Comparison of ENCODE assay signal across 8 cellular contexts in genomic region chr17:15436399-15437369, GRCh38. TPM values are rescaled to one million over a fixed set of nuclear protein-coding genes. Genes with fewer than 3 reads are reported as not detected.
DNase-seq lines count a peak whose midpoint lies in the region; ATAC-seq and TF ChIP-seq lines count a peak whose summit lies in the region.

No MANE protein-coding gene starts in this region.

- ATAC-seq in GM21381 (IDR thresholded peaks at IDR 0.05; ENCODE audit: unreplicated experiment) (no peak), GM19452 (IDR thresholded peaks at IDR 0.05; ENCODE audit: unreplicated experiment) (no peak)

- H3K27me3 ChIP-seq in esophagus (ENCODE audit: control insufficient read depth in 1 of 2, insufficient read depth in 2 of 2, low read length in 2 of 2), result no peaks in the 10 kb centered on the region

- DNase-seq in DMS53 treated with DMSO at 0.1 percent for 48 hours (lab: John Stamatoyannopoulos, UW; ENCODE audit: unreplicated experiment) (peak; percentile 0), Kasumi-1 (lab: John Stamatoyannopoulos, UW) (peak; percentile 34 to 55), UCSD-AML1 (lab: John Stamatoyannopoulos, UW; ENCODE audit: unreplicated experiment) (peak; percentile 40), mucosa of gallbladder (ENCODE audit: low spot score) (peak; percentile 25), GM20000 (ENCODE audit: low spot score) (no peak)

- no peak for TF ChIP-seq CTCF in GM20000 (IDR thresholded peaks at IDR 0.05; ENCODE audit: extremely low read depth, missing control alignments)

- peaks cover 0 to 3% of the 10 kb centered on the region in 2 donors for H3K36me3 ChIP-seq in esophagus (ENCODE audit: control insufficient read depth in 2 of 2, insufficient read depth in 2 of 2, low read length in 1 of 2)

- WGBS in esophagus, 2 donors, result 57 to 58% methylated on average over 3 of the region's 3 CpGs

- peak overlapping the region; percentile 25 to 29 for H3K27ac ChIP-seq in esophagus (ENCODE audit: low read depth in 2 of 2, low read length in 1 of 2)

- H3K4me1 ChIP-seq in esophagus (ENCODE audit: control insufficient read depth in 2 of 2, insufficient read depth in 2 of 2, low read length in 1 of 2), result peaks cover 0 to 7% of the 10 kb centered on the region in 2 donors

- no peak overlapping the region for H3K4me3 ChIP-seq in esophagus (ENCODE audit: low read depth in 1 of 2, low read length in 2 of 2)

- no peaks in the 10 kb centered on the region for H3K9me3 ChIP-seq in esophagus (ENCODE audit: control insufficient read depth in 2 of 2, insufficient read depth in 1 of 2, low read depth in 1 of 2, low read length in 1 of 2)

RNA-seq across cellular contexts. Expression of gene CDRT4, which starts 30.7 kb away (rescaled TPM):
- 10 to 100 TPM in 1 of 2 donors, 1 to 10 TPM in 1; 2.8 to 11.3 TPM for polyA plus RNA-seq in esophagus
- 6.0 TPM for total RNA-seq in mucosa of gallbladder
